ENCODE assay signal across 24 cellular contexts in the genomic region with DNA sequence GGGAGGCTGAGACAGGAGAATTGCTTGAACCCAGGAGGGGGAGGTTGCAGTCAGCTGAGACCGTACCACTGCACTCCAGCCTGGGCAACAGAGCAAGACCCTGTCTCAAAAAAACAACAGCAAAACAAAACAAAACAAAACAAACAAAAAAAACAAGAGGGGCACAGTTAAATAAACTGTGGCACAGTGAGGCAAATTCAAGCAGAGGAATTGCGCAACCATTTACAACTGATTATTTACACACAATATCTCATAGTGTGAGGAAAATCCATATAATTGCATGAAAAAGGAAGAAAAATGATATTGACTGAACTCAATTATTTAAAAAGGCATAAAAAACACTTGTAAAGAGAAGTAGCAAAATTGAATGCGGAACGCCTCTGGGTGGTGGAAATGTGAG.
"Had no signal": no experiment of that assay in that cellular context is flagged by ENCODE, and none has a peak within 500 bp of the region (broad histone marks: within the 10 kb centered on the region; RNA-seq: fewer than 3 reads in every experiment).

No MANE protein-coding gene starts in this region.

- H3K27me3 Mint-ChIP-seq: naive thymus-derived CD4-positive, alpha-beta T cell; natural killer cell treated with Interleukin-12 subunit alpha and Interleukin-12 subunit beta and Interleukin-15 and Interleukin-18, amount 100 ng/mL, for 72 hours; progenitor cell of endocrine pancreas; stimulated activated naive CD8-positive, alpha-beta T cell treated with anti-CD3 and anti-CD28 coated beads, Interleukin-15, Interleukin-2, amounts not matched to agents 100 ng/mL and 50 ng/mL, for 24 hours had no signal

- H3K27ac Mint-ChIP-seq: naive thymus-derived CD4-positive, alpha-beta T cell; natural killer cell treated with Interleukin-12 subunit alpha and Interleukin-12 subunit beta and Interleukin-15 and Interleukin-18, amount 100 ng/mL, for 72 hours; progenitor cell of endocrine pancreas; stimulated activated effector memory CD8-positive, alpha-beta T cell treated with anti-CD3 and anti-CD28 coated beads, Interleukin-12 subunit alpha, Interleukin-12 subunit beta, amount 100 ng/mL, for 72 hours; stimulated activated naive CD8-positive, alpha-beta T cell treated with anti-CD3 and anti-CD28 coated beads, Interleukin-15, Interleukin-2, amounts not matched to agents 100 ng/mL and 50 ng/mL, for 24 hours had no signal

- DNase-seq: islet precursor cell; left ventricle myocardium inferior; mesendoderm; midbrain; mucosa of descending colon; naive thymus-derived CD4-positive, alpha-beta T cell; ovary; sigmoid colon; small intestine; spleen; stimulated activated CD4-positive, alpha-beta T cell treated with anti-CD3 and anti-CD28 coated beads, Interleukin-4, amount 100 ng/mL, for 24 hours; stimulated activated naive CD4-positive, alpha-beta T cell; tibial artery; trophoblast cell; upper lobe of right lung had no signal

- H3K4me1 ChIP-seq: left ventricle myocardium inferior, right atrium auricular region, sigmoid colon, spleen, suprapubic skin, tibial artery, upper lobe of right lung had no signal

- H3K27me3 ChIP-seq: ovary, right atrium auricular region, sigmoid colon, spleen, suprapubic skin, tibial artery, upper lobe of right lung had no signal

- H3K36me3 Mint-ChIP-seq: natural killer cell treated with Interleukin-12 subunit alpha and Interleukin-12 subunit beta and Interleukin-15 and Interleukin-18, amount 100 ng/mL, for 72 hours; stimulated activated effector memory CD8-positive, alpha-beta T cell treated with anti-CD3 and anti-CD28 coated beads, Interleukin-12 subunit alpha, Interleukin-12 subunit beta, amount 100 ng/mL, for 72 hours had no signal

- H3K4me3 ChIP-seq: left ventricle myocardium inferior, lung, mucosa of descending colon, ovary, right atrium auricular region, sigmoid colon, spleen, suprapubic skin, thoracic aorta, tibial artery, upper lobe of right lung had no signal

- H3K4me3 Mint-ChIP-seq: naive thymus-derived CD4-positive, alpha-beta T cell; natural killer cell treated with Interleukin-12 subunit alpha and Interleukin-12 subunit beta and Interleukin-15 and Interleukin-18, amount 100 ng/mL, for 72 hours; stimulated activated effector memory CD8-positive, alpha-beta T cell treated with anti-CD3 and anti-CD28 coated beads, Interleukin-12 subunit alpha, Interleukin-12 subunit beta, amount 100 ng/mL, for 72 hours; stimulated activated naive CD8-positive, alpha-beta T cell treated with anti-CD3 and anti-CD28 coated beads, Interleukin-15, Interleukin-2, amounts not matched to agents 100 ng/mL and 50 ng/mL, for 24 hours had no signal

- H3K36me3 ChIP-seq: ovary, right atrium auricular region, sigmoid colon, suprapubic skin, thoracic aorta, tibial artery, upper lobe of right lung had no signal

- H3K9me3 ChIP-seq: left ventricle myocardium inferior, mucosa of descending colon, ovary, right atrium auricular region, sigmoid colon, spleen, suprapubic skin, thoracic aorta, tibial artery, upper lobe of right lung had no signal

- H3K27ac ChIP-seq: left ventricle myocardium inferior, ovary, right atrium auricular region, sigmoid colon, spleen, suprapubic skin, thoracic aorta, tibial artery, upper lobe of right lung had no signal

- FAIRE-seq: small intestine, urothelium cell line had no signal

- H3K9me3 Mint-ChIP-seq: naive thymus-derived CD4-positive, alpha-beta T cell; natural killer cell treated with Interleukin-12 subunit alpha and Interleukin-12 subunit beta and Interleukin-15 and Interleukin-18, amount 100 ng/mL, for 72 hours; stimulated activated effector memory CD8-positive, alpha-beta T cell treated with anti-CD3 and anti-CD28 coated beads, Interleukin-12 subunit alpha, Interleukin-12 subunit beta, amount 100 ng/mL, for 72 hours; stimulated activated naive CD8-positive, alpha-beta T cell treated with anti-CD3 and anti-CD28 coated beads, Interleukin-15, Interleukin-2, amounts not matched to agents 100 ng/mL and 50 ng/mL, for 24 hours had no signal
